Comparison of ENCODE assay signal across 1 cellular context in the genomic region with DNA sequence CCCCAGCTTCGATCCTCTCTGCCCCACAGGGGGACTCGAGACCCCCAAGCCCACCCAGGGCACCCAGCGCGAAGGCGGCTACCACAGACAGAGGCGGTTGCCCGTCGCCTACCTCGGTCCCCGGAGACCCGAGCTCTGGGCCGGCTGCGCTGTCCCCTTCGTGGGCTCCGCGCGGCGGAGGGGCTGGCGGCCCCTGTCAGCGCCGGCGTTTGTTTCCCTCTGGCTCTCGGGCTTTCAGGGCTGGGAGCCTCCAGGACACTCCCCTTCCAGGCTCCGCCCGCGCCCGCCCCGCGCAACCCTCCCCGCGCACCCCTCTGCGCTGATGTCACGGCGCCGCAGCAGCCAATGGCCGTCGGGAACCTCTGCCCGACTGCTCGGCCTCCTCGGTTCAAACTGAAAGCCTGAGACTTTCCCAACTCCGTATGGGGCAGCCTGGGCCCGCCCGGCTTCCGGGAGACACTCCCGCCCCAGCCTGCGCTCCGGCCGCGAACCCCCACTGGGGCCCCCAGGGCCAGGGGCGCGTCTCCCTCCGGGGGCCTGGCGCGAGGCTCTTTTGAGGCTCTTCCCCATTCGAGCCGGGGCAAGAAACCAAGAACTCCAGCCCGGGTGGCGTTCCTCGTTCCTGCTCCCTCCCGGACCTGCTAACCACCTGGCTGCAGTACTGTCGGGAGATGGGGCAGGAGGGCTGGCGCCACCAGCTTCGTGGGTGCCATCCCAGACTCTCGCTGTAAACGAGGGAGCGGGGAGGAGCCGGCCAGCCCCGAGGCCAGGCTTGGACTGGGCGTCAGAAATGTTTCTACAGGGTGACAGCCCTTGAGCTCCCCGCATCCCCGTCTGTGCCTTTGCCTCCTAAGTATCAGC.
A peak's percentile ranks its signal among the peaks of the same experiment; 100 is the strongest.
TF ChIP-seq lines count a peak whose summit lies in the region.

A gene with protein sequence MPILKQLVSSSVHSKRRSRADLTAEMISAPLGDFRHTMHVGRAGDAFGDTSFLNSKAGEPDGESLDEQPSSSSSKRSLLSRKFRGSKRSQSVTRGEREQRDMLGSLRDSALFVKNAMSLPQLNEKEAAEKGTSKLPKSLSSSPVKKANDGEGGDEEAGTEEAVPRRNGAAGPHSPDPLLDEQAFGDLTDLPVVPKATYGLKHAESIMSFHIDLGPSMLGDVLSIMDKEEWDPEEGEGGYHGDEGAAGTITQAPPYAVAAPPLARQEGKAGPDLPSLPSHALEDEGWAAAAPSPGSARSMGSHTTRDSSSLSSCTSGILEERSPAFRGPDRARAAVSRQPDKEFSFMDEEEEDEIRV (minus strand): TSS at position 221 of the 861 bp plus-strand sequence. CDS start 25,501 bp downstream, outside the sequence.

TF ChIP-seq in liver, 16 proteins besides CTCF, POLR2A, EP300 and RAD21 (continued from another document):
- TF ChIP-seq HNF4G (IDR thresholded peaks at IDR 0.05) (no peak), GABPA (IDR thresholded peaks at IDR 0.05 in 1 of 2, conservative IDR thresholded peaks at IDR 0.05 in 1 of 2) (peak in 1 of 2 donors; percentile 48), SP1 (IDR thresholded peaks at IDR 0.05) (peak; percentile 69), RXRA (IDR thresholded peaks at IDR 0.05) (peak; percentile 48 to 57), FOXA1 (IDR thresholded peaks at IDR 0.05) (no peak), HNF4A (conservative IDR thresholded peaks at IDR 0.05) (peak; percentile 24 to 53)
